Comparison of ENCODE assay signal across 11 cellular contexts in the genomic region with DNA sequence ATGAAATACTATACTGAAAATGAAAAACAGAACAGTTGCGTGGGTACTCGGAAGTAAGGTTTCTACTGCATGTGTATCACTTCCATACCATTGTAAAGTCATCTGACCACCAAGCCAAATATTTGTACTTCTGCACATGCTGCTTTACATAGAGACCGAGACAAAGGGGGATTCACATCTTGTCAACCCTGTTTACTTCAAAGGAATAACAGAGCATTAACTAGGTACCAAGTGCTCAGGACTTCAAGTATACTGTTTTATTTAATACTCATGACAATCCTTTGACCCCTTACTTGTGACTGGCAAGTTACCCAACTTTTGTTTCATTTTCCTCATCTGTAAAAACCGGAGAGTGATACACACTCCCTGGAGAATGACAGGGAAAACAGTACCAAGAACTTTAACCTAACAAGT. TPM values are rescaled to one million over a fixed set of nuclear protein-coding genes. Genes with fewer than 3 reads are reported as not detected.
A peak's percentile ranks its signal among the peaks of the same experiment; 100 is the strongest.
DNase-seq lines count a peak whose midpoint lies in the region; ATAC-seq, FAIRE-seq and TF ChIP-seq lines count a peak whose summit lies in the region.
"Had no signal": no experiment of that assay in that cellular context is flagged by ENCODE, and none has a peak within 500 bp of the region (broad histone marks: within the 10 kb centered on the region; RNA-seq: fewer than 3 reads in every experiment).

No MANE protein-coding gene starts in this region.

- no peak for TF ChIP-seq CTCF in GM12865 (IDR thresholded peaks at IDR 0.05; ENCODE audit: insufficient read depth, low read depth, low read length, missing control alignments)
- no peak for TF ChIP-seq CTCF in osteocyte (IDR thresholded peaks at IDR 0.05)
- TF ChIP-seq CTCF in smooth muscle cell (IDR thresholded peaks at IDR 0.05; ENCODE audit: borderline replicate concordance, insufficient read depth, poor library complexity, severe bottlenecking): no peak
- no peak for TF ChIP-seq CTCF in endothelial cell (IDR thresholded peaks at IDR 0.05; ENCODE audit: unreplicated experiment)
- no peak for TF ChIP-seq CTCF in D721Med (IDR thresholded peaks at IDR 0.05; ENCODE audit: insufficient read depth, missing control alignments)

- H3K4me3 Mint-ChIP-seq in osteocyte (ENCODE audit: unreplicated experiment) (no peak overlapping the region), endothelial cell (ENCODE audit: unreplicated experiment) (no peak overlapping the region)
- no peak overlapping the region for H3K4me3 Mint-ChIP-seq in activated T-helper 2 cell treated with anti-CD3 and anti-CD28 coated beads, Interferon-gamma antibody, Interleukin-2, Interleukin-4, amounts not matched to agents 10 μg/mL and 5 μg/mL and 100 μg/mL, durations not matched to agents 14 hours and 24 hours and 36 hours (ENCODE audit: low read depth)
- H3K4me3 Mint-ChIP-seq: activated CD8-positive, alpha-beta memory T cell treated with anti-CD3 and anti-CD28 coated beads, Interleukin-2, amount 10 ng/mL, durations not matched to agents 7 days and 5 days had no signal

- no peak overlapping the region for H3K4me2 ChIP-seq in smooth muscle cell

- peak; percentile 56 for ATAC-seq in HG02981 (IDR thresholded peaks at IDR 0.05; ENCODE audit: unreplicated experiment)
- ATAC-seq: activated CD8-positive, alpha-beta memory T cell treated with anti-CD3 and anti-CD28 coated beads, Interleukin-2, amount 10 ng/mL, durations not matched to agents 7 days and 5 days had no signal

- H3K9ac ChIP-seq in smooth muscle cell (ENCODE audit: low read depth): no peak overlapping the region

- no peak overlapping the region for H2AFZ ChIP-seq in smooth muscle cell (ENCODE audit: low read depth)

- H3K27ac Mint-ChIP-seq in osteocyte (ENCODE audit: unreplicated experiment) (peak overlapping the region; percentile 52), endothelial cell (ENCODE audit: unreplicated experiment) (no peak overlapping the region)
- no peak overlapping the region for H3K27ac Mint-ChIP-seq in activated T-helper 2 cell treated with anti-CD3 and anti-CD28 coated beads, Interferon-gamma antibody, Interleukin-2, Interleukin-4, amounts not matched to agents 10 μg/mL and 5 μg/mL and 100 μg/mL, durations not matched to agents 14 hours and 24 hours and 36 hours

- H3K9me3 Mint-ChIP-seq in osteocyte (ENCODE audit: unreplicated experiment) (no peaks in the 10 kb centered on the region), endothelial cell (ENCODE audit: unreplicated experiment) (no peaks in the 10 kb centered on the region)
- no peaks in the 10 kb centered on the region for H3K9me3 Mint-ChIP-seq in activated T-helper 2 cell treated with anti-CD3 and anti-CD28 coated beads, Interferon-gamma antibody, Interleukin-2, Interleukin-4, amounts not matched to agents 10 μg/mL and 5 μg/mL and 100 μg/mL, durations not matched to agents 14 hours and 24 hours and 36 hours

- no peaks in the 10 kb centered on the region for H3K27me3 ChIP-seq in smooth muscle cell (ENCODE audit: low read depth)

- FAIRE-seq in D721Med (lab: Jason Lieb, UNC): no peak

- no peak overlapping the region for H3K4me3 ChIP-seq in GM12865 (ENCODE audit: low read depth, low read length)
- no peak overlapping the region for H3K4me3 ChIP-seq in smooth muscle cell
- H3K4me3 ChIP-seq: mucosa of descending colon had no signal

- H3K9me3 ChIP-seq in smooth muscle cell (replicated peaks; ENCODE audit: low read depth): no peaks in the 10 kb centered on the region
- H3K9me3 ChIP-seq: mucosa of descending colon had no signal

- no peaks in the 10 kb centered on the region for H3K36me3 Mint-ChIP-seq in osteocyte (ENCODE audit: unreplicated experiment)
- no peaks in the 10 kb centered on the region for H3K36me3 Mint-ChIP-seq in endothelial cell (ENCODE audit: low read depth, unreplicated experiment)
- peaks cover 35% of the 10 kb centered on the region for H3K36me3 Mint-ChIP-seq in activated T-helper 2 cell treated with anti-CD3 and anti-CD28 coated beads, Interferon-gamma antibody, Interleukin-2, Interleukin-4, amounts not matched to agents 10 μg/mL and 5 μg/mL and 100 μg/mL, durations not matched to agents 14 hours and 24 hours and 36 hours (ENCODE audit: low read depth)

- H3K4me1 Mint-ChIP-seq in osteocyte (ENCODE audit: unreplicated experiment) (peaks cover 70% of the 10 kb centered on the region), endothelial cell (ENCODE audit: unreplicated experiment) (peaks cover 37% of the 10 kb centered on the region)
- peaks cover 50% of the 10 kb centered on the region for H3K4me1 Mint-ChIP-seq in activated T-helper 2 cell treated with anti-CD3 and anti-CD28 coated beads, Interferon-gamma antibody, Interleukin-2, Interleukin-4, amounts not matched to agents 10 μg/mL and 5 μg/mL and 100 μg/mL, durations not matched to agents 14 hours and 24 hours and 36 hours (ENCODE audit: low read depth)

- no peaks in the 10 kb centered on the region for H3K36me3 ChIP-seq in smooth muscle cell (ENCODE audit: low read depth)

- H3K27ac ChIP-seq in caudate nucleus (ENCODE audit: low read depth, low read length): peak overlapping the region; percentile 11
- H3K27ac ChIP-seq in smooth muscle cell (ENCODE audit: low read depth): no peak overlapping the region

- H3F3A ChIP-seq in smooth muscle cell (ENCODE audit: low read depth): no peaks in the 10 kb centered on the region

- peaks cover 100% of the 10 kb centered on the region for H3K79me2 ChIP-seq in smooth muscle cell (ENCODE audit: low read depth)

- peaks cover 6% of the 10 kb centered on the region for H3K4me1 ChIP-seq in smooth muscle cell (ENCODE audit: low read depth)

- H3K27me3 Mint-ChIP-seq in osteocyte (ENCODE audit: unreplicated experiment) (no peaks in the 10 kb centered on the region), endothelial cell (ENCODE audit: unreplicated experiment) (peaks cover 2% of the 10 kb centered on the region)
- no peaks in the 10 kb centered on the region for H3K27me3 Mint-ChIP-seq in activated T-helper 2 cell treated with anti-CD3 and anti-CD28 coated beads, Interferon-gamma antibody, Interleukin-2, Interleukin-4, amounts not matched to agents 10 μg/mL and 5 μg/mL and 100 μg/mL, durations not matched to agents 14 hours and 24 hours and 36 hours (ENCODE audit: low read depth)
- H3K27me3 Mint-ChIP-seq: activated CD8-positive, alpha-beta memory T cell treated with anti-CD3 and anti-CD28 coated beads, Interleukin-2, amount 10 ng/mL, durations not matched to agents 7 days and 5 days had no signal

- 86% methylated on average over 4 of the region's 4 CpGs for WGBS in smooth muscle cell (ENCODE audit: low lambda C conversion rate)

- H4K20me1 ChIP-seq in smooth muscle cell (ENCODE audit: low read depth): peaks cover 100% of the 10 kb centered on the region

- intact Hi-C loops in activated T-helper 2 cell treated with anti-CD3 and anti-CD28 coated beads, Interferon-gamma antibody, Interleukin-2, Interleukin-4, amounts not matched to agents 10 μg/mL and 5 μg/mL and 100 μg/mL, durations not matched to agents 14 hours and 24 hours and 36 hours (cut with micrococcal nuclease): no loop called here

- DNase-seq in GM12865 (ENCODE audit: low read depth): peak; percentile 74
- DNase-seq in caudate nucleus (lab: John Stamatoyannopoulos, UW): no peak
- DNase-seq in osteocyte (ENCODE audit: extremely low spot score, unreplicated experiment): no peak
- DNase-seq in smooth muscle cell (lab: John Stamatoyannopoulos, UW; ENCODE audit: unreplicated experiment): no peak
- no peak for DNase-seq in endothelial cell (ENCODE audit: low spot score)
- DNase-seq in D721Med (ENCODE audit: insufficient read length, low spot score): no peak
- DNase-seq in activated T-helper 2 cell treated with anti-CD3 and anti-CD28 coated beads, Interferon-gamma antibody, Interleukin-2, Interleukin-4, amounts not matched to agents 10 μg/mL and 5 μg/mL and 100 μg/mL, durations not matched to agents 14 hours and 24 hours and 36 hours (ENCODE audit: low spot score): no peak
- DNase-seq: activated CD8-positive, alpha-beta memory T cell treated with anti-CD3 and anti-CD28 coated beads, Interleukin-2, amount 10 ng/mL, durations not matched to agents 7 days and 5 days; mucosa of descending colon; NCI-H345 had no signal

RNA-seq across cellular contexts. Expression of gene MAPK1, which starts 9.9 kb away (rescaled TPM):
- total RNA-seq in osteocyte (154 and 159 TPM in 2 replicates), smooth muscle cell (57.1 and 69.3 TPM in 2 replicates), endothelial cell (ENCODE audit: unreplicated experiment) (119 TPM)
- 53.7 and 62.3 TPM in 2 replicates for polyA plus RNA-seq in smooth muscle cell
- total RNA-seq in activated T-helper 2 cell treated with anti-CD3 and anti-CD28 coated beads, Interferon-gamma antibody, Interleukin-2, Interleukin-4, amounts not matched to agents 10 μg/mL and 5 μg/mL and 100 μg/mL, durations not matched to agents 14 hours and 24 hours and 36 hours: 150 and 153 TPM in 2 replicates
